Comparison of ENCODE assay signal across 23 cellular contexts in genomic region chr1:9314101-9314500, GRCh38. TPM values are rescaled to one million over a fixed set of nuclear protein-coding genes. Genes with fewer than 3 reads are reported as not detected.
DNase-seq lines count a peak whose midpoint lies in the region; ATAC-seq and TF ChIP-seq lines count a peak whose summit lies in the region.
"Had no signal": no experiment of that assay in that cellular context is flagged by ENCODE, and none has a peak within 500 bp of the region (broad histone marks: within the 10 kb centered on the region; RNA-seq: fewer than 3 reads in every experiment).

No MANE protein-coding gene starts in this region.

- TF ChIP-seq EP300 in stomach (IDR thresholded peaks at IDR 0.05) = no peak

- H3K9me3 ChIP-seq in T-helper 17 cell (ENCODE audit: control insufficient read depth, low read length, poor library complexity, severe bottlenecking) = no peaks in the 10 kb centered on the region
- H3K9me3 ChIP-seq in stomach = no peaks in the 10 kb centered on the region
- H3K9me3 ChIP-seq: adrenal gland, breast epithelium, lower lobe of right lung, MG63, psoas muscle, suprapubic skin had no signal

- H3K4me3 ChIP-seq in stomach = no peak overlapping the region
- H3K4me3 ChIP-seq: adrenal gland, breast epithelium, coronary artery, lower lobe of right lung, MG63, psoas muscle, suprapubic skin had no signal

- ATAC-seq in T-helper 17 cell = no peak
- ATAC-seq in HG03097 (IDR thresholded peaks at IDR 0.05; ENCODE audit: low FRiP score, unreplicated experiment) = no peak
- ATAC-seq: activated CD8-positive, alpha-beta T cell treated with anti-CD3 and anti-CD28 coated beads, Interleukin-2, amount 10 ng/mL, durations not matched to agents 7 days and 5 days; CD8-positive, alpha-beta T cell; HCT116; psoas muscle had no signal

- peaks cover 9% of the 10 kb centered on the region for H3K9me3 Mint-ChIP-seq in glutamatergic neuron (ENCODE audit: unreplicated experiment)
- H3K9me3 Mint-ChIP-seq: CD8-positive, alpha-beta T cell; neural crest cell had no signal

- peaks cover 0 to 9% (median 0%) of the 10 kb centered on the region in 4 donors for H3K36me3 ChIP-seq in stomach
- H3K36me3 ChIP-seq: adrenal gland, breast epithelium, lower lobe of right lung, MG63, suprapubic skin had no signal

- H3K27ac Mint-ChIP-seq in T-helper 17 cell = peak overlapping the region; percentile 83
- peak overlapping the region; percentile 20 for H3K27ac Mint-ChIP-seq in glutamatergic neuron (ENCODE audit: unreplicated experiment)
- H3K27ac Mint-ChIP-seq: activated CD8-positive, alpha-beta T cell treated with anti-CD3 and anti-CD28 coated beads, Interleukin-2, amount 10 ng/mL, durations not matched to agents 7 days and 5 days; CD8-positive, alpha-beta T cell had no signal

- no peak for TF ChIP-seq POLR2A in stomach (IDR thresholded peaks at IDR 0.05)

- in situ Hi-C loops in Caki2 (cut with HindIII; ENCODE audit: low pct_unique_long_range_greater_than_20kb, low sequenced_read_pairs) = no loop called here

- H3K4me3 Mint-ChIP-seq in T-helper 17 cell = peak overlapping the region; percentile 12
- no peak overlapping the region for H3K4me3 Mint-ChIP-seq in glutamatergic neuron (ENCODE audit: unreplicated experiment)
- H3K4me3 Mint-ChIP-seq: activated CD8-positive, alpha-beta T cell treated with anti-CD3 and anti-CD28 coated beads, Interleukin-2, amount 10 ng/mL, durations not matched to agents 7 days and 5 days; CD8-positive, alpha-beta T cell; neural crest cell had no signal

- intact Hi-C loops in stomach (cut with DNase I; ENCODE audit: low total_unique reads) = no loop called here

- H3K4me1 ChIP-seq in stomach = peaks cover 21 to 80% (median 55%) of the 10 kb centered on the region in 4 donors
- H3K4me1 ChIP-seq: breast epithelium had no signal

- H3K27me3 Mint-ChIP-seq in T-helper 17 cell (no peaks in the 10 kb centered on the region), glutamatergic neuron (ENCODE audit: unreplicated experiment) (peaks cover 9% of the 10 kb centered on the region)

- 70 to 76% (median 73%) methylated on average over 6 to 7 of the region's 7 CpGs for WGBS in stomach, 5 donors

- no peaks in the 10 kb centered on the region for H3K27me3 ChIP-seq in stomach
- H3K27me3 ChIP-seq: adrenal gland, breast epithelium, MG63, suprapubic skin had no signal

- H3K4me1 Mint-ChIP-seq in T-helper 17 cell = peaks cover 20% of the 10 kb centered on the region
- peaks cover 47% of the 10 kb centered on the region for H3K4me1 Mint-ChIP-seq in glutamatergic neuron (ENCODE audit: low read depth, unreplicated experiment)
- H3K4me1 Mint-ChIP-seq: neural crest cell had no signal

- peak overlapping the region in 3 of 5 donors; percentile 44 to 80 (median 62) for H3K27ac ChIP-seq in stomach
- H3K27ac ChIP-seq: lower lobe of right lung, psoas muscle, suprapubic skin had no signal

- no peak for TF ChIP-seq CTCF in glutamatergic neuron (IDR thresholded peaks at IDR 0.05; ENCODE audit: partially characterized antibody, unreplicated experiment)
- no peak for TF ChIP-seq CTCF in stomach (IDR thresholded peaks at IDR 0.05)

- H3K36me3 Mint-ChIP-seq in T-helper 17 cell (ENCODE audit: low read depth) (no peaks in the 10 kb centered on the region), glutamatergic neuron (ENCODE audit: unreplicated experiment) (no peaks in the 10 kb centered on the region)
- H3K36me3 Mint-ChIP-seq: CD8-positive, alpha-beta T cell had no signal

- peak; percentile 48 for DNase-seq in Caki2 (ENCODE audit: low read depth)
- DNase-seq in T-helper 17 cell = no peak
- no peak for DNase-seq in glutamatergic neuron
- DNase-seq in stomach = no peak
- no peak for DNase-seq in inferior parietal cortex (ENCODE audit: extremely low spot score)
- DNase-seq in activated T-cell treated with anti-CD3 and anti-CD28 coated beads for 4 hours = no peak
- DNase-seq: activated CD8-positive, alpha-beta T cell treated with anti-CD3 and anti-CD28 coated beads, Interleukin-2, amount 10 ng/mL, durations not matched to agents 7 days and 5 days; activated naive CD4-positive, alpha-beta T cell; adrenal gland; CD8-positive, alpha-beta T cell; lower lobe of right lung; MG63; NCI-H2081 treated with DMSO at 0.1 percent for 48 hours; NCI-H510A; NK-92 treated with Interleukin-12 subunit alpha and Interleukin-12 subunit beta, amount 100 ng/mL, for 24 hours; psoas muscle; SIG-M5 had no signal

RNA-seq across cellular contexts. Expression of gene SPSB1, which starts 21.4 kb away (rescaled TPM):
- 32.9 and 36.4 TPM in 2 replicates for total RNA-seq in Caki2 (2014; rRNA removed; shearing (Covaris generic); ENCODE audit: low replicate concordance)
- 1 to 10 TPM; 7.7 to 9.2 TPM for total RNA-seq in T-helper 17 cell
- total RNA-seq in glutamatergic neuron (ENCODE audit: unreplicated experiment) = 78.6 TPM
- total RNA-seq in stomach = 10 to 100 TPM in 4 of 5 donors, 1 to 10 TPM in 1; 2.3 to 28.7 (median 15.1) TPM
- 10 to 100 TPM in 2 of 3 donors, 1 to 10 TPM in 1; 9.4 to 26.3 (median 14.7) TPM for polyA plus RNA-seq in stomach
